Comparison of ENCODE assay signal across 18 cellular contexts in the genomic region with DNA sequence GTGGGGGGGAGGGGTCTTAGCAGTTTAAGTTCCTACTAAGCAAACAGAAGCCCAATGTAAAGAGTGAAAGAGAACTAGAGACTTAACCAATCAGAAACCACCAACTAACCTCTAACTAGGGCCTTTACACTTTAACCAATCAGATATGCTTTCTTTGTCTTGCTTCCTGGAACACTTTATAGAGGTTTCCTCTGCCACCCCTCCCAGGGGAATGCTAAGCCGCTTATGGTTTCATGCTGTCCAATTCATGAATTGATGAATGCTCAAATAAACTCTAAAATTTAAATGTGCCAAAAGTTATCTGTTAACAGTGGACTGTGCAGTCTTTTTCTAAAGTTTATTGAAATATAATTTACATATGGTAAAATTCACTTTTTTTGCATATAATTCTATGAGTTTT.
"Had no signal": no experiment of that assay in that cellular context is flagged by ENCODE, and none has a peak within 500 bp of the region (broad histone marks: within the 10 kb centered on the region; RNA-seq: fewer than 3 reads in every experiment).

No MANE protein-coding gene starts in this region.

- H3K9me3 ChIP-seq: lower lobe of right lung, right atrium auricular region, stomach, thyroid gland had no signal

- H3K27me3 ChIP-seq: right atrium auricular region, stomach, thyroid gland had no signal

- H3K36me3 ChIP-seq: lower lobe of right lung, right atrium auricular region, stomach, thyroid gland had no signal

- DNase-seq: left ventricle myocardium superior; lower lobe of right lung; naive thymus-derived CD8-positive, alpha-beta T cell; nephron progenitor cell; occipital lobe; stimulated activated CD4-positive, alpha-beta T cell treated with anti-CD3 and anti-CD28 coated beads, Interleukin-12 subunit alpha, Interleukin-12 subunit beta, amount 100 ng/mL, for 4 hours; stimulated activated CD4-positive, alpha-beta T cell treated with anti-CD3 and anti-CD28 coated beads, Interleukin-1b, Interleukin-23, amount 100 ng/mL, for 48 hours; stimulated activated CD4-positive, alpha-beta T cell treated with anti-CD3 and anti-CD28 coated beads, Interleukin-4, amount 100 ng/mL, for 1 hour; stimulated activated CD8-positive, alpha-beta memory T cell treated with anti-CD3 and anti-CD28 coated beads, Interleukin-4, amount 100 ng/mL, for 48 hours; stimulated activated naive CD4-positive, alpha-beta T cell; stomach; thyroid gland; trophoblast cell had no signal

- H3K4me1 ChIP-seq: lower lobe of right lung, parathyroid adenoma, right atrium auricular region, stomach, thyroid gland had no signal

- ATAC-seq: left ventricle myocardium superior; lower lobe of right lung; naive thymus-derived CD8-positive, alpha-beta T cell; sciatic nerve had no signal

- H3K4me3 ChIP-seq: coronary artery, lower lobe of right lung, right atrium auricular region, smooth muscle cell, stomach, thyroid gland had no signal
